ENCODE assay signal across 11 cellular contexts in genomic region chr3:31377045-31377642, GRCh38.
DNase-seq lines count a peak whose midpoint lies in the region; ATAC-seq and TF ChIP-seq lines count a peak whose summit lies in the region.
"Had no signal": no experiment of that assay in that cellular context is flagged by ENCODE, and none has a peak within 500 bp of the region (broad histone marks: within the 10 kb centered on the region; RNA-seq: fewer than 3 reads in every experiment).

No MANE protein-coding gene starts in this region.

- peaks cover 9% of the 10 kb centered on the region for H3K4me1 Mint-ChIP-seq in activated T-helper 1 cell treated with anti-CD3 and anti-CD28 coated beads, Interleukin-12 subunit alpha, Interleukin-12 subunit beta, Interleukin-2, Interleukin-4 antibody, amounts not matched to agents 30 ng/mL and 10 ng/mL and 1 ng/mL, durations not matched to agents 14 hours and 24 hours and 36 hours (ENCODE audit: low read depth)
- peaks cover 11% of the 10 kb centered on the region for H3K4me1 Mint-ChIP-seq in stimulated activated naive CD8-positive, alpha-beta T cell treated with anti-CD3 and anti-CD28 coated beads, Interleukin-15, amount 100 ng/mL, for 72 hours

- H3K36me3 Mint-ChIP-seq in activated T-helper 1 cell treated with anti-CD3 and anti-CD28 coated beads, Interleukin-12 subunit alpha, Interleukin-12 subunit beta, Interleukin-2, Interleukin-4 antibody, amounts not matched to agents 30 ng/mL and 10 ng/mL and 1 ng/mL, durations not matched to agents 14 hours and 24 hours and 36 hours (ENCODE audit: low read depth), result no peaks in the 10 kb centered on the region

- no peaks in the 10 kb centered on the region for H3K27me3 Mint-ChIP-seq in activated T-helper 1 cell treated with anti-CD3 and anti-CD28 coated beads, Interleukin-12 subunit alpha, Interleukin-12 subunit beta, Interleukin-2, Interleukin-4 antibody, amounts not matched to agents 30 ng/mL and 10 ng/mL and 1 ng/mL, durations not matched to agents 14 hours and 24 hours and 36 hours (ENCODE audit: insufficient read depth)
- no peaks in the 10 kb centered on the region for H3K27me3 Mint-ChIP-seq in stimulated activated naive CD8-positive, alpha-beta T cell treated with anti-CD3 and anti-CD28 coated beads, Interleukin-15, amount 100 ng/mL, for 72 hours

- no peaks in the 10 kb centered on the region for H3K4me1 ChIP-seq in right cardiac atrium (ENCODE audit: control insufficient read depth, insufficient read depth, low read length)
- H3K4me1 ChIP-seq: heart right ventricle had no signal

- H3K27me3 ChIP-seq in right cardiac atrium (ENCODE audit: control insufficient read depth, insufficient read depth), result no peaks in the 10 kb centered on the region
- H3K27me3 ChIP-seq: heart right ventricle had no signal

- no peak for TF ChIP-seq CTCF in epithelial cell of proximal tubule (conservative IDR thresholded peaks at IDR 0.05; ENCODE audit: low read depth, low read length)

- no peak overlapping the region for H3K27ac ChIP-seq in right cardiac atrium (ENCODE audit: low read length)
- H3K27ac ChIP-seq: heart right ventricle, KMS-11 had no signal

- ATAC-seq in stimulated activated naive CD8-positive, alpha-beta T cell treated with anti-CD3 and anti-CD28 coated beads, Interleukin-15, amount 100 ng/mL, for 72 hours, result peak; percentile 98
- no peak for ATAC-seq in right cardiac atrium
- ATAC-seq: heart right ventricle had no signal

- intact Hi-C loops in activated T-helper 1 cell treated with anti-CD3 and anti-CD28 coated beads, Interleukin-12 subunit alpha, Interleukin-12 subunit beta, Interleukin-2, Interleukin-4 antibody, amounts not matched to agents 30 ng/mL and 10 ng/mL and 1 ng/mL, durations not matched to agents 14 hours and 24 hours and 36 hours (cut with micrococcal nuclease), result no loop called here
- intact Hi-C loops in right cardiac atrium (cut with DNase I), result no loop called here

- H3K4me3 ChIP-seq in epithelial cell of proximal tubule (ENCODE audit: low read depth, low read length) (no peak overlapping the region), right cardiac atrium (ENCODE audit: low read length) (no peak overlapping the region)
- H3K4me3 ChIP-seq: heart right ventricle had no signal

- H3K9me3 ChIP-seq in right cardiac atrium (ENCODE audit: control insufficient read depth, low read length), result no peaks in the 10 kb centered on the region
- H3K9me3 ChIP-seq: heart right ventricle had no signal

- DNase-seq in activated T-helper 1 cell treated with Interleukin-2 at 50 U/mL for 16 hours (ENCODE audit: low read depth) (peak; percentile 3), RKO (ENCODE audit: low spot score) (peak; percentile 87), epithelial cell of proximal tubule (ENCODE audit: low read depth) (peak; percentile 58), CD1c-positive myeloid dendritic cell (ENCODE audit: extremely low spot score) (no peak), DMS153 treated with DMSO at 0.1 percent for 48 hours (lab: John Stamatoyannopoulos, UW; ENCODE audit: unreplicated experiment) (no peak), right cardiac atrium (no peak)
- no peak for DNase-seq in activated T-helper 1 cell treated with anti-CD3 and anti-CD28 coated beads, Interleukin-12 subunit alpha, Interleukin-12 subunit beta, Interleukin-2, Interleukin-4 antibody, amounts not matched to agents 30 ng/mL and 10 ng/mL and 1 ng/mL, durations not matched to agents 14 hours and 24 hours and 36 hours (ENCODE audit: low spot score)
- peak; percentile 24 to 46 for DNase-seq in stimulated activated naive CD8-positive, alpha-beta T cell treated with anti-CD3 and anti-CD28 coated beads, Interleukin-15, amount 100 ng/mL, for 72 hours
- DNase-seq: C1 segment of cervical spinal cord, heart right ventricle had no signal

- H3K4me3 Mint-ChIP-seq in activated T-helper 1 cell treated with anti-CD3 and anti-CD28 coated beads, Interleukin-12 subunit alpha, Interleukin-12 subunit beta, Interleukin-2, Interleukin-4 antibody, amounts not matched to agents 30 ng/mL and 10 ng/mL and 1 ng/mL, durations not matched to agents 14 hours and 24 hours and 36 hours, result no peak overlapping the region
- no peak overlapping the region for H3K4me3 Mint-ChIP-seq in stimulated activated naive CD8-positive, alpha-beta T cell treated with anti-CD3 and anti-CD28 coated beads, Interleukin-15, amount 100 ng/mL, for 72 hours

- peaks cover 10% of the 10 kb centered on the region for H3K9me3 Mint-ChIP-seq in activated T-helper 1 cell treated with anti-CD3 and anti-CD28 coated beads, Interleukin-12 subunit alpha, Interleukin-12 subunit beta, Interleukin-2, Interleukin-4 antibody, amounts not matched to agents 30 ng/mL and 10 ng/mL and 1 ng/mL, durations not matched to agents 14 hours and 24 hours and 36 hours
- H3K9me3 Mint-ChIP-seq in stimulated activated naive CD8-positive, alpha-beta T cell treated with anti-CD3 and anti-CD28 coated beads, Interleukin-15, amount 100 ng/mL, for 72 hours, result no peaks in the 10 kb centered on the region

- H3K27ac Mint-ChIP-seq in activated T-helper 1 cell treated with anti-CD3 and anti-CD28 coated beads, Interleukin-12 subunit alpha, Interleukin-12 subunit beta, Interleukin-2, Interleukin-4 antibody, amounts not matched to agents 30 ng/mL and 10 ng/mL and 1 ng/mL, durations not matched to agents 14 hours and 24 hours and 36 hours, result no peak overlapping the region
- no peak overlapping the region for H3K27ac Mint-ChIP-seq in stimulated activated naive CD8-positive, alpha-beta T cell treated with anti-CD3 and anti-CD28 coated beads, Interleukin-15, amount 100 ng/mL, for 72 hours

- WGBS in right cardiac atrium, result 92% methylated on average over 5 of the region's 5 CpGs

Comparison
In these comparisons a context has a peak if more than half of its experiments do, and no peak if none do; other contexts are left out.
1. DNase-seq: peak in activated T-helper 1 cell treated with Interleukin-2 at 50 U/mL for 16 hours (single experiment), RKO (single experiment), epithelial cell of proximal tubule (single experiment) and stimulated activated naive CD8-positive, alpha-beta T cell treated with anti-CD3 and anti-CD28 coated beads, Interleukin-15, amount 100 ng/mL, for 72 hours (2 of 2); none in activated T-helper 1 cell treated with anti-CD3 and anti-CD28 coated beads, Interleukin-12 subunit alpha, Interleukin-12 subunit beta, Interleukin-2, Interleukin-4 antibody, amounts not matched to agents 30 ng/mL and 10 ng/mL and 1 ng/mL, durations not matched to agents 14 hours and 24 hours and 36 hours (single experiment), CD1c-positive myeloid dendritic cell (single experiment), DMS153 treated with DMSO at 0.1 percent for 48 hours (single experiment) and right cardiac atrium (0 of 3).